ENCODE assay signal across 9 cellular contexts in genomic region chr7:107179326-107180163, GRCh38. TPM values are rescaled to one million over a fixed set of nuclear protein-coding genes. Genes with fewer than 3 reads are reported as not detected.
DNase-seq lines count a peak whose midpoint lies in the region; ATAC-seq and TF ChIP-seq lines count a peak whose summit lies in the region.
"Had no signal": no experiment of that assay in that cellular context is flagged by ENCODE, and none has a peak within 500 bp of the region (broad histone marks: within the 10 kb centered on the region; RNA-seq: fewer than 3 reads in every experiment).

No MANE protein-coding gene starts in this region.

- intact Hi-C loops in HCT116 (cut with micrococcal nuclease) (no loop called here), adrenal gland (cut with DNase I) (no loop called here)

- DNase-seq in HCT116 (ENCODE audit: low read depth, low spot score) (peak; percentile 51), adrenal gland (no peak), kidney epithelial cell (ENCODE audit: low read depth) (peak; percentile 52), NCI-H2227 treated with DMSO at 0.1 percent for 48 hours (lab: John Stamatoyannopoulos, UW) (no peak), GDM1 (lab: John Stamatoyannopoulos, UW) (no peak), OCI-M2 (lab: John Stamatoyannopoulos, UW; ENCODE audit: unreplicated experiment) (no peak), SK-N-DZ (ENCODE audit: low spot score) (no peak)
- DNase-seq: upper lobe of right lung had no signal

- peak; percentile 83 for ATAC-seq in HCT116

- H3K4me1 ChIP-seq in ACC112 (ENCODE audit: control insufficient read depth, insufficient read depth, low read length, unreplicated experiment) (peaks cover 23% of the 10 kb centered on the region), HCT116 (ENCODE audit: control insufficient read depth in 1 of 2, insufficient read depth in 2 of 2, low read length in 2 of 2) (peaks cover 28 to 30% of the 10 kb centered on the region in 2 experiments), adrenal gland (replicated peaks in 1 of 2) (peaks cover 24 to 40% of the 10 kb centered on the region in 2 donors)

- no peak for TF ChIP-seq POLR2A in HCT116 (IDR thresholded peaks at IDR 0.05; ENCODE audit: borderline replicate concordance, extremely low read depth, insufficient read depth, insufficient read length)
- TF ChIP-seq POLR2A in adrenal gland (IDR thresholded peaks at IDR 0.05): no peak

- no peak overlapping the region for H2AFZ ChIP-seq in ACC112 (ENCODE audit: low read length, unreplicated experiment)
- no peak overlapping the region for H2AFZ ChIP-seq in HCT116 (ENCODE audit: low read depth, low read length, poor library complexity, severe bottlenecking)

- peak overlapping the region; percentile 69 for H3K27ac ChIP-seq in ACC112 (ENCODE audit: low read depth, low read length)
- H3K27ac ChIP-seq in HCT116 (ENCODE audit: low read depth, low read length): peak overlapping the region; percentile 81
- peak overlapping the region in 3 of 5 donors; percentile 7 to 33 (median 18) for H3K27ac ChIP-seq in adrenal gland
- H3K27ac ChIP-seq: upper lobe of right lung had no signal

- 82 to 89% (median 85%) methylated on average over 14 of the region's 14 CpGs for WGBS in adrenal gland, 4 donors

- CTCF ChIA-PET in HCT116 (lab: Charles Lee): interaction anchor here (1.2 to 1.4 kb wide), 2 partner anchors 33 to 386 kb away, joined by 4 to 6 read pairs; no protein-coding TSS in a partner anchor

- peaks cover 11% of the 10 kb centered on the region for H3K36me3 ChIP-seq in ACC112 (ENCODE audit: insufficient read depth, low read length)
- H3K36me3 ChIP-seq in HCT116 (ENCODE audit: control insufficient read depth in 1 of 2, insufficient read depth in 2 of 2, low read length in 2 of 2): peaks cover 0 to 19% of the 10 kb centered on the region in 2 experiments; a peak in 2 of 4 replicates
- peaks cover 0 to 25% of the 10 kb centered on the region in 2 donors for H3K36me3 ChIP-seq in adrenal gland (replicated peaks in 1 of 2)
- H3K36me3 ChIP-seq in kidney epithelial cell (ENCODE audit: control insufficient read depth, insufficient read depth, low read length): no peaks in the 10 kb centered on the region

- RAD21 ChIA-PET in HCT116 (lab: Charles Lee; ENCODE audit: low non-redundant PET in 1 of 2, low total read pairs in 2 of 2, uncharacterized antibody in 2 of 2, unreplicated experiment in 2 of 2): no interaction called here

- H3K9ac ChIP-seq in HCT116 (ENCODE audit: low read length): peak overlapping the region; percentile 25; the same call in 1 of the 2 replicates

- peak overlapping the region; percentile 60 for H3K4me2 ChIP-seq in HCT116 (ENCODE audit: low read length)

- no peak for TF ChIP-seq CTCF in HCT116 (IDR thresholded peaks at IDR 0.05 in 2 of 3, conservative IDR thresholded peaks at IDR 0.05 in 1 of 3; ENCODE audit: borderline replicate concordance in 1 of 3, insufficient read depth in 1 of 3, low read depth in 2 of 3, low read length in 2 of 3)
- TF ChIP-seq CTCF in adrenal gland (IDR thresholded peaks at IDR 0.05): no peak
- no peak for TF ChIP-seq CTCF in kidney epithelial cell (IDR thresholded peaks at IDR 0.05; ENCODE audit: insufficient read depth, low read length, poor library complexity, severe bottlenecking)

- peaks cover 28% of the 10 kb centered on the region for H3K79me2 ChIP-seq in ACC112 (ENCODE audit: control insufficient read depth, insufficient read depth, low read length, unreplicated experiment)
- H3K79me2 ChIP-seq in HCT116 (ENCODE audit: insufficient read depth, low read length): peaks cover 21% of the 10 kb centered on the region

- BruUV-seq in HCT116 (replicated peaks; lab: Mats Ljungman, UMichigan): no TSS peak

- no peaks in the 10 kb centered on the region for H3K9me3 ChIP-seq in HCT116 (ENCODE audit: control insufficient read depth in 1 of 2, insufficient read depth in 1 of 2, low read depth in 1 of 2, low read length in 2 of 2)
- H3K9me3 ChIP-seq in adrenal gland (replicated peaks in 1 of 3): no peaks in the 10 kb centered on the region
- H3K9me3 ChIP-seq: upper lobe of right lung had no signal

- POLR2A ChIA-PET in HCT116 (lab: Charles Lee): interaction anchor here (1.0 to 1.8 kb wide), 2 partner anchors 10 to 12 kb away, joined by 3 to 11 read pairs; partner anchors contain the start of gene HBP1

- no peaks in the 10 kb centered on the region for H4K20me1 ChIP-seq in HCT116 (ENCODE audit: insufficient read depth)

- no peak for TF ChIP-seq RAD21 in HCT116 (IDR thresholded peaks at IDR 0.05; ENCODE audit: low read depth)

- H3K27me3 ChIP-seq in ACC112 (ENCODE audit: insufficient read depth, low read length): no peaks in the 10 kb centered on the region
- H3K27me3 ChIP-seq in HCT116 (ENCODE audit: insufficient read depth, low read length): no peaks in the 10 kb centered on the region
- no peaks in the 10 kb centered on the region for H3K27me3 ChIP-seq in adrenal gland
- H3K27me3 ChIP-seq in kidney epithelial cell (ENCODE audit: control insufficient read depth, insufficient read depth, low read length): no peaks in the 10 kb centered on the region
- H3K27me3 ChIP-seq: upper lobe of right lung had no signal

- H3K9me2 ChIP-seq in HCT116 (ENCODE audit: insufficient read depth): no peaks in the 10 kb centered on the region

- no peak overlapping the region for H3K4me3 ChIP-seq in ACC112 (ENCODE audit: low read depth, low read length)
- H3K4me3 ChIP-seq in HCT116 (replicated peaks in 1 of 2; ENCODE audit: low read depth in 1 of 2, low read length in 2 of 2): peak overlapping the region in 1 of 2 experiments; percentile 7; a peak in 2 of 4 replicates
- H3K4me3 ChIP-seq in adrenal gland: no peak overlapping the region
- H3K4me3 ChIP-seq in kidney epithelial cell (ENCODE audit: low read depth, low read length): no peak overlapping the region
- H3K4me3 ChIP-seq: upper lobe of right lung had no signal

TF ChIP-seq in HCT116, 20 proteins besides CTCF, POLR2A, EP300 and RAD21:
- peak; percentile 58; the same call in 1 of the 2 replicates for TF ChIP-seq FOSL1 (IDR thresholded peaks at IDR 0.05; ENCODE audit: low read depth)
- TF ChIP-seq EGR1 (IDR thresholded peaks at IDR 0.05; ENCODE audit: low read depth): peak; percentile 84
- no peak for TF ChIP-seq ELF1 (IDR thresholded peaks at IDR 0.05; ENCODE audit: borderline replicate concordance, low read depth)
- TF ChIP-seq SRF (IDR thresholded peaks at IDR 0.05; ENCODE audit: low read depth): no peak
- TF ChIP-seq, protein P1, sequence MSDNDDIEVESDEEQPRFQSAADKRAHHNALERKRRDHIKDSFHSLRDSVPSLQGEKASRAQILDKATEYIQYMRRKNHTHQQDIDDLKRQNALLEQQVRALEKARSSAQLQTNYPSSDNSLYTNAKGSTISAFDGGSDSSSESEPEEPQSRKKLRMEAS (IDR thresholded peaks at IDR 0.05): no peak; the same call in 1 of the 2 replicates
- 0 out of 2 replicates have a peak, but pooled peaks have one; percentile 5 for TF ChIP-seq SP1 (IDR thresholded peaks at IDR 0.05; ENCODE audit: low read depth)
- TF ChIP-seq JUND (IDR thresholded peaks at IDR 0.05): peak; percentile 70
- TF ChIP-seq SIN3A (IDR thresholded peaks at IDR 0.05; ENCODE audit: low read depth): no peak
- TF ChIP-seq CBX3 (IDR thresholded peaks at IDR 0.05; ENCODE audit: low read depth): peak; percentile 10; the same call in 1 of the 2 replicates

RNA-seq across cellular contexts. Expression of gene HBP1, which starts 10.7 kb away (rescaled TPM):
- 24.3 TPM for total RNA-seq in HCT116 (2021; ENCODE audit: unreplicated experiment)
- polyA plus RNA-seq in HCT116 (2012): 20.0 and 21.8 TPM in 2 replicates
- 100 to 1,000 TPM in 4 of 8 donors, 10 to 100 TPM in 4; 43.9 to 158 (median 96.5) TPM for total RNA-seq in adrenal gland
- 10 to 100 TPM; 36.2 to 76.2 (median 40.4) TPM for polyA plus RNA-seq in adrenal gland
- 40.0 and 51.7 TPM in 2 replicates for total RNA-seq in kidney epithelial cell
- polyA plus RNA-seq in SK-N-DZ (2014; cell fraction: cytosol; rRNA removed): 54.3 and 62.9 TPM in 2 replicates
- 31.5 and 38.6 TPM in 2 replicates for polyA plus RNA-seq in SK-N-DZ (2014; cell fraction: nucleus; rRNA removed)

Comparison
In these comparisons a context has a peak if more than half of its experiments do, and no peak if none do; other contexts are left out.
1. H3K27ac ChIP-seq: peak in every context shown above with its lines; median percentile 81 in HCT116; 69 in ACC112; 18 in adrenal gland.
2. DNase-seq: peak in HCT116 (single experiment) and kidney epithelial cell (single experiment); none in adrenal gland (0 of 7), NCI-H2227 treated with DMSO at 0.1 percent for 48 hours (single experiment), GDM1 (single experiment), OCI-M2 (single experiment) and SK-N-DZ (single experiment).